34 cellular contexts compared by ENCODE assay signal in the genomic region with DNA sequence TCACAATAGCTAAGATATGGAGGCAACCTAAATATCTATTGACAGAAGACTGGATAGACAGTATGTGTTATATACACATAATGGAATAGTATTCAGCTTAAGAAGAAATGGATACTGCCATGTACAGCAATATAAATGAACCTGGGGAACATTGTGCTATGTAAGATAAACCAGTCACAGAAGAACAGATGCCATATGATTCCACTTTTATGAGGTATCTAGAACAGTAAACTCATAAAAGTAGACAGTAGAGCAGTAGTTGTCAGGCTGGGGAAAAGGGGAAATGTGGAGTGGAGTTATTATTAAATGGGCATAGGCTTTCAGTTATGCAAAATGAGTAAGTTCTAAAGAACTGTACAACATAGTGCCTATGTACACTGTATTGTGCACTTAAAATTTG.
"Had no signal": no experiment of that assay in that cellular context is flagged by ENCODE, and none has a peak within 500 bp of the region (broad histone marks: within the 10 kb centered on the region; RNA-seq: fewer than 3 reads in every experiment).

No MANE protein-coding gene starts in this region.

- H3K4me1 ChIP-seq: adrenal gland, body of pancreas, breast epithelium had no signal

- H3K9me3 ChIP-seq: adrenal gland, body of pancreas, breast epithelium had no signal

- H3K27ac ChIP-seq: adrenal gland, body of pancreas, brain microvascular endothelial cell, breast epithelium had no signal

- H3K4me1 Mint-ChIP-seq: activated CD4-positive, alpha-beta memory T cell treated with anti-CD3 and anti-CD28 coated beads, Interleukin-2, amount 10 ng/mL, durations not matched to agents 7 days and 5 days; activated CD4-positive, alpha-beta T cell treated with anti-CD3 and anti-CD28 coated beads, Interleukin-2, amount 10 ng/mL, durations not matched to agents 7 days and 5 days; activated CD8-positive, alpha-beta memory T cell treated with anti-CD3 and anti-CD28 coated beads, Interleukin-2, amount 10 ng/mL, durations not matched to agents 7 days and 5 days; activated naive CD8-positive, alpha-beta T cell treated with anti-CD3 and anti-CD28 coated beads for 36 hours; activated T-helper 17 cell treated with anti-CD3 and anti-CD28 coated beads, Interleukin-2, amount 50 U/mL, for 72 hours had no signal

- H3K4me3 ChIP-seq: adrenal gland, body of pancreas, breast epithelium had no signal

- ATAC-seq: activated CD8-positive, alpha-beta memory T cell treated with anti-CD3 and anti-CD28 coated beads, Interleukin-2, amount 10 ng/mL, durations not matched to agents 7 days and 5 days; activated CD8-positive, alpha-beta T cell treated with anti-CD3 and anti-CD28 coated beads, Interleukin-2, amount 10 ng/mL, durations not matched to agents 7 days and 5 days; activated naive CD4-positive, alpha-beta T cell treated with anti-CD3 and anti-CD28 coated beads, Interleukin-2, amount 50 U/mL, for 72 hours; activated T-cell treated with anti-CD3 and anti-CD28 coated beads, Interleukin-2, amount 50 U/mL, for 4 hours; activated T-cell treated with anti-CD3 and anti-CD28 coated beads, Interleukin-2, amount 50 U/mL, for 72 hours; activated T-helper 17 cell treated with anti-CD3 and anti-CD28 coated beads, Interleukin-2, amount 50 U/mL, for 72 hours; body of pancreas had no signal

- H3K36me3 ChIP-seq: adrenal gland, brain microvascular endothelial cell, breast epithelium had no signal

- H3K4me3 Mint-ChIP-seq: activated B cell treated with CpG ODN at 0.5 μM for 24 hours; activated CD4-positive, alpha-beta memory T cell treated with anti-CD3 and anti-CD28 coated beads, Interleukin-2, amount 10 ng/mL, durations not matched to agents 7 days and 5 days; activated CD4-positive, alpha-beta T cell treated with anti-CD3 and anti-CD28 coated beads, Interleukin-2, amount 10 ng/mL, durations not matched to agents 7 days and 5 days; activated CD8-positive, alpha-beta memory T cell treated with anti-CD3 and anti-CD28 coated beads, Interleukin-2, amount 10 ng/mL, durations not matched to agents 7 days and 5 days; activated CD8-positive, alpha-beta T cell treated with anti-CD3 and anti-CD28 coated beads, Interleukin-2, amount 10 ng/mL, durations not matched to agents 7 days and 5 days; activated naive CD4-positive, alpha-beta T cell treated with anti-CD3 and anti-CD28 coated beads for 36 hours; activated naive CD8-positive, alpha-beta T cell treated with anti-CD3 and anti-CD28 coated beads for 36 hours; activated T-cell treated with anti-CD3 and anti-CD28 coated beads, Interleukin-2, amount 50 U/mL, for 4 hours; activated T-cell treated with anti-CD3 and anti-CD28 coated beads, Interleukin-2, amount 50 U/mL, for 72 hours; activated T-helper 1 cell treated with anti-CD3 and anti-CD28 coated beads, Interleukin-12 subunit alpha, Interleukin-12 subunit beta, Interleukin-2, Interleukin-4 antibody, amounts not matched to agents 30 ng/mL and 10 ng/mL and 1 ng/mL, durations not matched to agents 14 hours and 24 hours and 36 hours; activated T-helper 17 cell treated with anti-CD3 and anti-CD28 coated beads, Interleukin-2, amount 50 U/mL, for 72 hours; T-helper 1 cell treated with Interleukin-12 subunit alpha and Interleukin-12 subunit beta and Interleukin-4 antibody, amounts not matched to agents 30 μg/mL and 1 μg/mL, for 36 hours; T-helper 2 cell treated with Interferon-gamma antibody and Interleukin-4, amounts not matched to agents 5 μg/mL and 100 μg/mL, for 36 hours had no signal

- H3K27ac Mint-ChIP-seq: activated B cell treated with CpG ODN at 0.5 μM for 24 hours; activated CD4-positive, alpha-beta memory T cell treated with anti-CD3 and anti-CD28 coated beads, Interleukin-2, amount 10 ng/mL, durations not matched to agents 7 days and 5 days; activated CD4-positive, alpha-beta T cell treated with anti-CD3 and anti-CD28 coated beads, Interleukin-2, amount 10 ng/mL, durations not matched to agents 7 days and 5 days; activated CD8-positive, alpha-beta memory T cell treated with anti-CD3 and anti-CD28 coated beads, Interleukin-2, amount 10 ng/mL, durations not matched to agents 7 days and 5 days; activated CD8-positive, alpha-beta T cell treated with anti-CD3 and anti-CD28 coated beads, Interleukin-2, amount 10 ng/mL, durations not matched to agents 7 days and 5 days; activated naive CD4-positive, alpha-beta T cell treated with anti-CD3 and anti-CD28 coated beads for 36 hours; activated naive CD4-positive, alpha-beta T cell treated with anti-CD3 and anti-CD28 coated beads, Interleukin-2, amount 50 U/mL, for 72 hours; activated naive CD8-positive, alpha-beta T cell treated with anti-CD3 and anti-CD28 coated beads for 36 hours; activated T-cell treated with anti-CD3 and anti-CD28 coated beads, Interleukin-2, amount 50 U/mL, for 72 hours; activated T-helper 1 cell treated with anti-CD3 and anti-CD28 coated beads, Interleukin-12 subunit alpha, Interleukin-12 subunit beta, Interleukin-2, Interleukin-4 antibody, amounts not matched to agents 30 ng/mL and 10 ng/mL and 1 ng/mL, durations not matched to agents 14 hours and 24 hours and 36 hours; activated T-helper 17 cell treated with anti-CD3 and anti-CD28 coated beads, Interleukin-2, amount 50 U/mL, for 72 hours; T-helper 1 cell treated with Interleukin-12 subunit alpha and Interleukin-12 subunit beta and Interleukin-4 antibody, amounts not matched to agents 30 μg/mL and 1 μg/mL, for 36 hours; T-helper 2 cell treated with Interferon-gamma antibody and Interleukin-4, amounts not matched to agents 5 μg/mL and 100 μg/mL, for 36 hours had no signal

- H3K27me3 Mint-ChIP-seq: activated B cell treated with CpG ODN at 0.5 μM for 24 hours; activated CD4-positive, alpha-beta memory T cell treated with anti-CD3 and anti-CD28 coated beads, Interleukin-2, amount 10 ng/mL, durations not matched to agents 7 days and 5 days; activated CD4-positive, alpha-beta T cell treated with anti-CD3 and anti-CD28 coated beads, Interleukin-2, amount 10 ng/mL, durations not matched to agents 7 days and 5 days; activated CD8-positive, alpha-beta memory T cell treated with anti-CD3 and anti-CD28 coated beads, Interleukin-2, amount 10 ng/mL, durations not matched to agents 7 days and 5 days; activated naive CD8-positive, alpha-beta T cell treated with anti-CD3 and anti-CD28 coated beads for 36 hours; activated T-helper 17 cell treated with anti-CD3 and anti-CD28 coated beads, Interleukin-2, amount 50 U/mL, for 72 hours had no signal

- H3K9me3 Mint-ChIP-seq: activated CD4-positive, alpha-beta memory T cell treated with anti-CD3 and anti-CD28 coated beads, Interleukin-2, amount 10 ng/mL, durations not matched to agents 7 days and 5 days; activated CD4-positive, alpha-beta T cell treated with anti-CD3 and anti-CD28 coated beads, Interleukin-2, amount 10 ng/mL, durations not matched to agents 7 days and 5 days; activated naive CD4-positive, alpha-beta T cell treated with anti-CD3 and anti-CD28 coated beads, Interleukin-2, amount 50 U/mL, for 72 hours; activated naive CD8-positive, alpha-beta T cell treated with anti-CD3 and anti-CD28 coated beads for 36 hours; activated T-cell treated with anti-CD3 and anti-CD28 coated beads, Interleukin-2, amount 50 U/mL, for 4 hours; activated T-helper 1 cell treated with anti-CD3 and anti-CD28 coated beads, Interleukin-12 subunit alpha, Interleukin-12 subunit beta, Interleukin-2, Interleukin-4 antibody, amounts not matched to agents 30 ng/mL and 10 ng/mL and 1 ng/mL, durations not matched to agents 14 hours and 24 hours and 36 hours; T-helper 1 cell treated with Interleukin-12 subunit alpha and Interleukin-12 subunit beta and Interleukin-4 antibody, amounts not matched to agents 30 μg/mL and 1 μg/mL, for 36 hours; T-helper 2 cell treated with Interferon-gamma antibody and Interleukin-4, amounts not matched to agents 5 μg/mL and 100 μg/mL, for 36 hours had no signal

- H3K27me3 ChIP-seq: adrenal gland, body of pancreas, brain microvascular endothelial cell, breast epithelium had no signal

- DNase-seq: activated B cell treated with CpG ODN at 0.5 μM for 24 hours; activated CD4-positive, alpha-beta memory T cell treated with anti-CD3 and anti-CD28 coated beads, Interleukin-2, amount 10 ng/mL, durations not matched to agents 7 days and 5 days; activated CD4-positive, alpha-beta T cell treated with anti-CD3 and anti-CD28 coated beads for 48 hours; activated CD4-positive, alpha-beta T cell treated with anti-CD3 and anti-CD28 coated beads, Interleukin-2, amount 10 ng/mL, durations not matched to agents 7 days and 5 days; activated CD4-positive, alpha-beta T cell treated with anti-CD3 and anti-CD28 coated beads, Interleukin-2, amount 50 U/mL, for 48 hours; activated CD4-positive, CD25-positive, alpha-beta regulatory T cell treated with anti-CD3 and anti-CD28 coated beads, Interleukin-2, amount 50 U/mL, for 72 hours; activated CD8-positive, alpha-beta memory T cell treated with anti-CD3 and anti-CD28 coated beads for 24 hours; activated CD8-positive, alpha-beta memory T cell treated with anti-CD3 and anti-CD28 coated beads, Interleukin-2, amount 10 ng/mL, durations not matched to agents 7 days and 5 days; activated CD8-positive, alpha-beta T cell treated with anti-CD3 and anti-CD28 coated beads, Interleukin-2, amount 10 ng/mL, durations not matched to agents 7 days and 5 days; activated effector memory CD4-positive, alpha-beta T cell treated with anti-CD3 and anti-CD28 coated beads, Interleukin-2, amount 50 U/mL, for 16 hours; activated gamma-delta T cell treated with Interleukin-2 at 50 U/mL for 16 hours; activated naive CD4-positive, alpha-beta T cell; activated naive CD4-positive, alpha-beta T cell treated with anti-CD3 and anti-CD28 coated beads for 36 hours; activated naive CD4-positive, alpha-beta T cell treated with anti-CD3 and anti-CD28 coated beads, Interleukin-2, amount 50 U/mL, for 16 hours; activated naive CD8-positive, alpha-beta T cell treated with anti-CD3 and anti-CD28 coated beads for 36 hours; activated T-cell treated with anti-CD3 and anti-CD28 coated beads for 4 hours; activated T-cell treated with anti-CD3 and anti-CD28 coated beads, Interleukin-2, amount 50 U/mL, for 1 hour; activated T-cell treated with anti-CD3 and anti-CD28 coated beads, Interleukin-2, amount 50 U/mL, for 4 hours; activated T-cell treated with anti-CD3 and anti-CD28 coated beads, Interleukin-2, amount 50 U/mL, for 72 hours; adrenal gland; amniotic stem cell; aorta; body of pancreas; brain microvascular endothelial cell; central memory CD4-positive, alpha-beta T cell; T-helper 1 cell; T-helper 2 cell; T-helper 9 cell had no signal

- H3K36me3 Mint-ChIP-seq: activated CD8-positive, alpha-beta memory T cell treated with anti-CD3 and anti-CD28 coated beads, Interleukin-2, amount 10 ng/mL, durations not matched to agents 7 days and 5 days; activated naive CD4-positive, alpha-beta T cell treated with anti-CD3 and anti-CD28 coated beads, Interleukin-2, amount 50 U/mL, for 72 hours; activated naive CD8-positive, alpha-beta T cell treated with anti-CD3 and anti-CD28 coated beads for 36 hours had no signal
